In the genomic region with DNA sequence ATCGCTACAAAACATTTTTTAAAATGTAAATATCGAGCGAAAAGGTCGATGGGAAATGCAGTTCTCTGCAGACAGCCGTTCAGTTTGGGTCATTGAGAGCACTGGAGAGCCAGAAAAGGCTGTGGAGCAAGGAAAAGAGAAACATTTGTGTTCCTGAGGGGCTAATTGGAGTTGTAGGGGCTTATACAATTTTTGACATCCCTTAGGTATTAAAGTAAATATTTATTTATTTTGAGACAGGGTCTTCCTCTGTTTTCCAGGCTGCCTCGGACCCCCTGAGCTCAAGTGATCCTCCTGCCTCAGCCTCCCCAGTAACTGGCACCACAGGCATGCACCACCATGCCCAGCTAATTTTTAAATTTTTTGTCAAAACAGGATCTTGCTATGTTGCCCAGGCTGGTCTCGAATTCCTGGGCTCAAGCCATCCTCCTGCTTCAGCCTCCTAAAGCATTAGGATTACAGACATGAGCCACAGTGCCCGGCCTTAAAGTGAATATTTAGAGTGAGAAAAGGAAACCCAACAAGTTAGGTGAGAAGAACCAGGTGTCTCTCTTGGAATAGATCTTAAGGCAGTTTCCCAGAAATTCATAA, we compare ENCODE assay signal across 8 cellular contexts. TPM values are rescaled to one million over a fixed set of nuclear protein-coding genes. Genes with fewer than 3 reads are reported as not detected.
DNase-seq lines count a peak whose midpoint lies in the region; ATAC-seq and TF ChIP-seq lines count a peak whose summit lies in the region.

No MANE protein-coding gene starts in this region.

- H3K9me3 ChIP-seq in KOPT-K1 (ENCODE audit: insufficient read depth, low read length, poor library complexity, severe bottlenecking): no peaks in the 10 kb centered on the region

- H3K27me3 Mint-ChIP-seq in central memory CD8-positive, alpha-beta T cell: no peaks in the 10 kb centered on the region
- peaks cover 0 to 18% of the 10 kb centered on the region in 2 donors for H3K27me3 Mint-ChIP-seq in natural killer cell (ENCODE audit: low read depth in 2 of 2)

- H3K36me3 ChIP-seq in KOPT-K1 (ENCODE audit: insufficient read depth, low read length): no peaks in the 10 kb centered on the region

- peak overlapping the region; percentile 57 for H3K4me3 ChIP-seq in GM12864 (ENCODE audit: low read depth, low read length)

- H3K4me1 Mint-ChIP-seq in central memory CD8-positive, alpha-beta T cell: peaks cover 52% of the 10 kb centered on the region
- H3K4me1 Mint-ChIP-seq in natural killer cell: peaks cover 15 to 31% of the 10 kb centered on the region in 2 donors

- H3K27ac Mint-ChIP-seq in central memory CD8-positive, alpha-beta T cell (ENCODE audit: low read depth): peak overlapping the region; percentile 91
- H3K27ac Mint-ChIP-seq in natural killer cell: peak overlapping the region; percentile 76 to 82

- H3K36me3 Mint-ChIP-seq in central memory CD8-positive, alpha-beta T cell (ENCODE audit: insufficient read depth): peaks cover 15% of the 10 kb centered on the region
- no peaks in the 10 kb centered on the region for H3K36me3 Mint-ChIP-seq in natural killer cell

- DNase-seq in GM12864 (ENCODE audit: low read depth): no peak
- no peak for DNase-seq in central memory CD8-positive, alpha-beta T cell (ENCODE audit: low spot score in 2 of 2)
- DNase-seq in natural killer cell: no peak
- no peak for DNase-seq in retina
- no peak for DNase-seq in occipital lobe (lab: John Stamatoyannopoulos, UW)
- no peak for DNase-seq in ecto neural progenitor cell (ENCODE audit: low spot score)

- intact Hi-C loops in natural killer cell (cut with micrococcal nuclease): loop anchor here (1.0 to 10.0 kb wide), 4 partner anchors 19 to 1102 kb away; a partner anchor contains a TSS

- no peak for TF ChIP-seq CTCF in GM12864 (IDR thresholded peaks at IDR 0.05; ENCODE audit: low read depth, low read length, missing control alignments)
- no peak for TF ChIP-seq CTCF in natural killer cell (IDR thresholded peaks at IDR 0.05)

- peak overlapping the region; percentile 79 for H3K4me3 Mint-ChIP-seq in central memory CD8-positive, alpha-beta T cell
- peak overlapping the region; percentile 89 for H3K4me3 Mint-ChIP-seq in natural killer cell

- H3K9me3 Mint-ChIP-seq in central memory CD8-positive, alpha-beta T cell: no peaks in the 10 kb centered on the region
- no peaks in the 10 kb centered on the region for H3K9me3 Mint-ChIP-seq in natural killer cell

- peak overlapping the region; percentile 32 for H3K27ac ChIP-seq in KOPT-K1 (ENCODE audit: low read depth, low read length, poor library complexity, severe bottlenecking)

- ATAC-seq in central memory CD8-positive, alpha-beta T cell (replicated peaks; ENCODE audit: extremely low read depth, poor library complexity, severe bottlenecking): peak; percentile 31
- ATAC-seq in natural killer cell: peak; percentile 0 to 9 (median 9)
- ATAC-seq in GM21528 (IDR thresholded peaks at IDR 0.05; ENCODE audit: low FRiP score, unreplicated experiment): no peak

RNA-seq across cellular contexts. Expression of a gene that starts 0.8 kb away (rescaled TPM):
- 10 to 100 TPM; 23.2 to 28.4 (median 24.1) TPM for total RNA-seq in natural killer cell
- total RNA-seq in occipital lobe: 41.8 TPM

RNA-seq across cellular contexts. Expression of a gene that starts 3.1 kb away (rescaled TPM):
- 1 to 10 TPM; 2.1 to 6.2 (median 2.5) TPM for total RNA-seq in natural killer cell
- total RNA-seq in occipital lobe: 0.31 TPM

RNA-seq across cellular contexts. Expression of a gene that starts 12.5 kb away (rescaled TPM):
- 1 to 10 TPM in 2 of 3 donors, not detected in 1; 1.5 to 4.0 TPM for total RNA-seq in natural killer cell
- total RNA-seq in occipital lobe: not detected

RNA-seq across cellular contexts. Expression of a gene that starts 19.1 kb away (rescaled TPM):
- total RNA-seq in natural killer cell: 10 to 100 TPM; 16.6 to 29.2 (median 25.6) TPM
- 10.5 TPM for total RNA-seq in occipital lobe

RNA-seq across cellular contexts. Expression of a gene that starts 52.2 kb away (rescaled TPM):
- total RNA-seq in natural killer cell (10 to 100 TPM in 1 of 3 donors, 1 to 10 TPM in 2; 2.7 to 13.7 (median 6.9) TPM), occipital lobe (73.9 TPM)
